Comparison of ENCODE assay signal across 1 cellular context in the genomic region with DNA sequence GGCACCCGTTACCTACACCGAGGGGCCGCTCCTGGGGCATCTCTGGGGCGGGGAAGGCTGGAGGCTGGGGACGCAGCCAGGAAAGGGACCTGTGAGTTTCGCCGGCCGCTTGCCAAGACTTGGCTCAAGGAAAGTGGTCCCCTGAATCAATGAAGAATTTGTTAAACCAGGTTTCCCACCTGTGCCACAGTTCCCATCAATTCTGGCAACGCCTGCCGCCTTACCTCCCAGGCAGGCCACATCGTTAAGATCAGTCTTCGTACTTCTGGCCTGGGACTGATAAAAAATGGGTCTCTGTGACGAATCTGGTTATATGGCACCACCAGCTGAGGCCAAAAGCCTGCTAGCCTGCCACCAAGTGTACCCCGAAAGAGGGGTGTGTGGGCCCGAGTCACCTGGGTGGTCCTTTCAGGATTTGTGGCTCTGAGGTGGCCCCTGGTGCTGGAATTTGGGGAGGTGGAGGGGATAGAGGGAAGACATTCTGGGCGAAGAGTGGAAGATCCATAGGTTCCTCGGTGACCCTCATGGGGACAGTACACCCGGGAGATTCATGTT.
TF ChIP-seq lines count a peak whose summit lies in the region.

No MANE protein-coding gene starts in this region.

TF ChIP-seq in HepG2, 621 proteins besides CTCF, POLR2A, EP300 and RAD21 (continued from another document and continues in another):
- TF ChIP-seq ZNF3 (CRISPR knock-in tag; IDR thresholded peaks at IDR 0.05) (no peak), ZNF572 (CRISPR knock-in tag; IDR thresholded peaks at IDR 0.05) (peak; percentile 76), NR2C2 (CRISPR knock-in tag; IDR thresholded peaks at IDR 0.05; ENCODE audit: borderline replicate concordance) (no peak), ZNF761 (CRISPR knock-in tag; conservative IDR thresholded peaks at IDR 0.05) (0 out of 2 replicates have a peak, but pooled peaks have one; percentile 0), PLRG1 (conservative IDR thresholded peaks at IDR 0.05) (no peak), ARID5B (CRISPR knock-in tag; IDR thresholded peaks at IDR 0.05) (no peak), ZNF878 (CRISPR knock-in tag; IDR thresholded peaks at IDR 0.05) (no peak), KDM6A (CRISPR knock-in tag; IDR thresholded peaks at IDR 0.05; ENCODE audit: low read depth) (no peak), ZNF160 (CRISPR knock-in tag; IDR thresholded peaks at IDR 0.05) (no peak), CHD2 (IDR thresholded peaks at IDR 0.05; ENCODE audit: low read depth, low read length) (no peak), SMARCC2 (IDR thresholded peaks at IDR 0.05) (no peak), HCFC1 (IDR thresholded peaks at IDR 0.05; ENCODE audit: low read depth, low read length) (no peak), MED8 (CRISPR knock-in tag; IDR thresholded peaks at IDR 0.05; ENCODE audit: insufficient replicate concordance) (no peak), KLF9 (CRISPR knock-in tag; IDR thresholded peaks at IDR 0.05; ENCODE audit: low read depth) (no peak), DR1 (CRISPR knock-in tag; IDR thresholded peaks at IDR 0.05) (no peak), ZNF317 (CRISPR knock-in tag; IDR thresholded peaks at IDR 0.05) (no peak), ZNF274 (CRISPR knock-in tag; IDR thresholded peaks at IDR 0.05) (0 out of 2 replicates have a peak, but pooled peaks have one; percentile 30), CBX5 (CRISPR knock-in tag; IDR thresholded peaks at IDR 0.05; ENCODE audit: borderline replicate concordance) (no peak), ZSCAN21 (CRISPR knock-in tag; IDR thresholded peaks at IDR 0.05; ENCODE audit: borderline replicate concordance) (0 out of 2 replicates have a peak, but pooled peaks have one; percentile 30), ZNF891 (CRISPR knock-in tag; IDR thresholded peaks at IDR 0.05) (no peak), HDAC6 (IDR thresholded peaks at IDR 0.05; ENCODE audit: low read depth, low read length) (no peak), ZFP90 (CRISPR knock-in tag; IDR thresholded peaks at IDR 0.05; ENCODE audit: borderline replicate concordance) (no peak; the same call in 1 of the 2 replicates), HNRNPK (IDR thresholded peaks at IDR 0.05; ENCODE audit: low read depth, low read length, poor library complexity, severe bottlenecking) (no peak), ZNF292 (CRISPR knock-in tag; IDR thresholded peaks at IDR 0.05; ENCODE audit: borderline replicate concordance, low read depth) (no peak), SPEN (CRISPR knock-in tag; IDR thresholded peaks at IDR 0.05; ENCODE audit: low read depth) (no peak), KLF12 (CRISPR knock-in tag; IDR thresholded peaks at IDR 0.05; ENCODE audit: borderline replicate concordance) (no peak), NBN (conservative IDR thresholded peaks at IDR 0.05) (no peak), ZNF567 (CRISPR knock-in tag; IDR thresholded peaks at IDR 0.05; ENCODE audit: borderline replicate concordance) (no peak), ATF7-NPFF (CRISPR knock-in tag; IDR thresholded peaks at IDR 0.05; ENCODE audit: low read depth) (no peak), MAFG (CRISPR knock-in tag; IDR thresholded peaks at IDR 0.05) (no peak), BCLAF1 (IDR thresholded peaks at IDR 0.05) (no peak), ZNF530 (CRISPR knock-in tag; IDR thresholded peaks at IDR 0.05; ENCODE audit: low read depth) (no peak), RFX1 (IDR thresholded peaks at IDR 0.05) (no peak), MLLT10 (CRISPR knock-in tag; IDR thresholded peaks at IDR 0.05) (no peak), BRCA1 (CRISPR knock-in tag; IDR thresholded peaks at IDR 0.05) (no peak), JARID2 (CRISPR knock-in tag; IDR thresholded peaks at IDR 0.05; ENCODE audit: insufficient replicate concordance) (no peak), ZNF407 (CRISPR knock-in tag; IDR thresholded peaks at IDR 0.05; ENCODE audit: not compliant biosample characterization) (no peak), ZFP1 (CRISPR knock-in tag; IDR thresholded peaks at IDR 0.05) (no peak; the same call in 1 of the 2 replicates), TIGD3 (CRISPR knock-in tag; IDR thresholded peaks at IDR 0.05; ENCODE audit: borderline replicate concordance) (no peak), SRSF4 (IDR thresholded peaks at IDR 0.05; ENCODE audit: low read depth, low read length, poor library complexity, severe bottlenecking) (no peak), NFYB (CRISPR knock-in tag; IDR thresholded peaks at IDR 0.05) (0 out of 2 replicates have a peak, but pooled peaks have one; percentile 7), SAFB2 (CRISPR knock-in tag; IDR thresholded peaks at IDR 0.05; ENCODE audit: borderline replicate concordance, low read depth) (no peak), HOXA5 (CRISPR knock-in tag; IDR thresholded peaks at IDR 0.05) (no peak)
- TF ChIP-seq, protein P1, sequence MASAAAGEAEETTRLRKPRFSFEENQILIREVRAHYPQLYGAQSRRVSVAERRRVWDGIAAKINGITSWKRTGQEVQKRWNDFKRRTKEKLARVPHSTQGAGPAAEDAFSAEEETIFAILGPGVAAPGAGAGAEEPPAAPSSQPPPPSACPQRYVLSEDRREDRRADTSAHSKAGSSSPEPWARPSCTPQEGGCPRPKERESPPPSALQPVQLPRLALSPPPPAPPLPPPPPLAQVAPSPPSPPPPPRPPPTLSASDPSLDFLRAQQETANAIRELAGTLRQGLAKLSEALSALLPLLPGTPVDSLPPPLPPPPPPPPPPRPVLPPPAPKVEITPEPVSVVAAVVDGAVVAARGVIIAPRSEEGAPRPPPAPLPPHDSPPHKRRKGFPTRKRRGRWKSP (CRISPR knock-in tag; IDR thresholded peaks at IDR 0.05), result no peak
- TF ChIP-seq, protein P2, sequence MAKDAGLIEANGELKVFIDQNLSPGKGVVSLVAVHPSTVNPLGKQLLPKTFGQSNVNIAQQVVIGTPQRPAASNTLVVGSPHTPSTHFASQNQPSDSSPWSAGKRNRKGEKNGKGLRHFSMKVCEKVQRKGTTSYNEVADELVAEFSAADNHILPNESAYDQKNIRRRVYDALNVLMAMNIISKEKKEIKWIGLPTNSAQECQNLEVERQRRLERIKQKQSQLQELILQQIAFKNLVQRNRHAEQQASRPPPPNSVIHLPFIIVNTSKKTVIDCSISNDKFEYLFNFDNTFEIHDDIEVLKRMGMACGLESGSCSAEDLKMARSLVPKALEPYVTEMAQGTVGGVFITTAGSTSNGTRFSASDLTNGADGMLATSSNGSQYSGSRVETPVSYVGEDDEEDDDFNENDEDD (CRISPR knock-in tag; IDR thresholded peaks at IDR 0.05; ENCODE audit: borderline replicate concordance), result no peak
- TF ChIP-seq, protein P3, sequence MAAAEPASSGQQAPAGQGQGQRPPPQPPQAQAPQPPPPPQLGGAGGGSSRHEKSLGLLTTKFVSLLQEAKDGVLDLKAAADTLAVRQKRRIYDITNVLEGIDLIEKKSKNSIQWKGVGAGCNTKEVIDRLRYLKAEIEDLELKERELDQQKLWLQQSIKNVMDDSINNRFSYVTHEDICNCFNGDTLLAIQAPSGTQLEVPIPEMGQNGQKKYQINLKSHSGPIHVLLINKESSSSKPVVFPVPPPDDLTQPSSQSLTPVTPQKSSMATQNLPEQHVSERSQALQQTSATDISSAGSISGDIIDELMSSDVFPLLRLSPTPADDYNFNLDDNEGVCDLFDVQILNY (CRISPR knock-in tag; conservative IDR thresholded peaks at IDR 0.05), result no peak
